ENCODE assay signal across 8 cellular contexts in genomic region chr18:76824136-76824676, GRCh38. TPM values are rescaled to one million over a fixed set of nuclear protein-coding genes. Genes with fewer than 3 reads are reported as not detected.
A peak's percentile ranks its signal among the peaks of the same experiment; 100 is the strongest.
DNase-seq lines count a peak whose midpoint lies in the region; ATAC-seq and TF ChIP-seq lines count a peak whose summit lies in the region.

No MANE protein-coding gene starts in this region.

- no peaks in the 10 kb centered on the region for H3K27me3 Mint-ChIP-seq in CD8-positive, alpha-beta T cell (ENCODE audit: low read depth)

- H3K18ac ChIP-seq in trophoblast cell (ENCODE audit: low read length): no peak overlapping the region

- H3K27me3 ChIP-seq in CD8-positive, alpha-beta T cell (ENCODE audit: insufficient read depth, low read length): no peaks in the 10 kb centered on the region
- H3K27me3 ChIP-seq in Karpas-422 (ENCODE audit: low read length): no peaks in the 10 kb centered on the region
- no peaks in the 10 kb centered on the region for H3K27me3 ChIP-seq in ectodermal cell (ENCODE audit: control insufficient read depth, insufficient read depth, low read length, poor library complexity, severe bottlenecking)
- H3K27me3 ChIP-seq in trophoblast cell (ENCODE audit: insufficient read depth, low read length): no peaks in the 10 kb centered on the region

- no peak overlapping the region for H3K23ac ChIP-seq in trophoblast cell (ENCODE audit: low read length)

- CTCF ChIA-PET in CD8-positive, alpha-beta T cell (lab: Charles Lee): interaction anchor here (0.9 to 1.3 kb wide), 3 partner anchors 21 to 160 kb away, joined by 3 to 4 read pairs (median 3); no protein-coding TSS in a partner anchor

- peaks cover 28% of the 10 kb centered on the region for H3K4me1 ChIP-seq in CD8-positive, alpha-beta T cell (ENCODE audit: insufficient read depth, low read length)
- H3K4me1 ChIP-seq in Karpas-422 (ENCODE audit: low read length) (peaks cover 57% of the 10 kb centered on the region), ectodermal cell (ENCODE audit: control insufficient read depth, insufficient read depth, low read length) (peaks cover 6% of the 10 kb centered on the region), trophoblast cell (ENCODE audit: control insufficient read depth in 1 of 2, insufficient read depth in 2 of 2, low read length in 2 of 2) (peaks cover 6 to 10% of the 10 kb centered on the region in 2 experiments)

- no peak overlapping the region for H2AFZ ChIP-seq in Karpas-422 (ENCODE audit: low read length)
- no peak overlapping the region for H2AFZ ChIP-seq in trophoblast cell (ENCODE audit: insufficient read depth, low read length, poor library complexity)

- no peaks in the 10 kb centered on the region for H3K9me3 Mint-ChIP-seq in CD8-positive, alpha-beta T cell

- no peak overlapping the region for H3K4ac ChIP-seq in trophoblast cell (ENCODE audit: low read depth, low read length)

- no peak for DNase-seq in CD8-positive, alpha-beta T cell
- DNase-seq in Karpas-422 (peak; percentile 60), trophoblast cell (peak; percentile 18 to 32), NCI-H748 treated with DMSO at 0.1 percent for 48 hours (lab: John Stamatoyannopoulos, UW) (no peak), NOMO-1 (lab: John Stamatoyannopoulos, UW; ENCODE audit: unreplicated experiment in 2 of 2) (no peak), SHP77 (lab: John Stamatoyannopoulos, UW) (no peak)

- WGBS in ectodermal cell, 2 experiments: 85 to 89% methylated on average over 12 of the region's 12 CpGs
- WGBS in trophoblast cell (ENCODE audit: extremely low coverage, insufficient coverage, insufficient read length): no CpG with 5 or more reads among the region's 12 CpGs

- no peak for ATAC-seq in CD8-positive, alpha-beta T cell
- ATAC-seq in HG03442 (IDR thresholded peaks at IDR 0.05; ENCODE audit: unreplicated experiment): no peak

- no peak overlapping the region for H2BK5ac ChIP-seq in trophoblast cell (ENCODE audit: low read depth, low read length, poor library complexity)

- TF ChIP-seq CTCF in CD8-positive, alpha-beta T cell (IDR thresholded peaks at IDR 0.05): no peak

- H3K14ac ChIP-seq in trophoblast cell (ENCODE audit: low read length): no peak overlapping the region

- H4K20me1 ChIP-seq in Karpas-422 (ENCODE audit: insufficient read depth, low read depth, low read length): no peaks in the 10 kb centered on the region

- peaks cover 19% of the 10 kb centered on the region for H3K79me1 ChIP-seq in trophoblast cell (ENCODE audit: low read length)

- H3K4me1 Mint-ChIP-seq in CD8-positive, alpha-beta T cell (ENCODE audit: low read depth): peaks cover 52% of the 10 kb centered on the region

- H2BK12ac ChIP-seq in trophoblast cell (ENCODE audit: low read length): no peak overlapping the region

- H3K9me3 ChIP-seq in CD8-positive, alpha-beta T cell (ENCODE audit: low read length): no peaks in the 10 kb centered on the region
- H3K9me3 ChIP-seq in Karpas-422 (ENCODE audit: low read length) (no peaks in the 10 kb centered on the region), ectodermal cell (ENCODE audit: control insufficient read depth, low read length) (no peaks in the 10 kb centered on the region), trophoblast cell (ENCODE audit: insufficient read depth, low read depth, low read length) (peaks cover 2% of the 10 kb centered on the region)

- H3K9me2 ChIP-seq in Karpas-422 (replicated peaks; ENCODE audit: insufficient read depth, low read length): no peaks in the 10 kb centered on the region

- intact Hi-C loops in CD8-positive, alpha-beta T cell (cut with DNase I, micrococcal nuclease): loop anchor here (5.0 to 10.0 kb wide), 4 partner anchors 281 to 1617 kb away; partner anchors contain the start of genes PTGR3 (in 2 of the 2), MBP (in 1 of the 2) and ZNF516 (in 1 of the 2)

- H3K27ac Mint-ChIP-seq in CD8-positive, alpha-beta T cell: peak overlapping the region; percentile 76

- no peak overlapping the region for H3K4me3 ChIP-seq in CD8-positive, alpha-beta T cell (ENCODE audit: low read depth, low read length)
- peak overlapping the region; percentile 96 for H3K4me3 ChIP-seq in Karpas-422 (ENCODE audit: low read length)
- H3K4me3 ChIP-seq in ectodermal cell (ENCODE audit: insufficient read depth, low read depth, low read length): peak overlapping the region; percentile 65
- H3K4me3 ChIP-seq in trophoblast cell (ENCODE audit: low read depth, low read length): no peak overlapping the region

- H3K27ac ChIP-seq in CD8-positive, alpha-beta T cell (ENCODE audit: low read depth, low read length): no peak overlapping the region
- H3K27ac ChIP-seq in Karpas-422 (ENCODE audit: low read length) (peak overlapping the region; percentile 69), ectodermal cell (ENCODE audit: insufficient read depth, low read depth, low read length, poor library complexity, severe bottlenecking) (no peak overlapping the region), trophoblast cell (ENCODE audit: low read depth, low read length) (no peak overlapping the region)

- no peak overlapping the region for H4K12ac ChIP-seq in trophoblast cell (ENCODE audit: low read depth, low read length)

- H2AK5ac ChIP-seq in trophoblast cell (ENCODE audit: low read length): no peak overlapping the region

- H3K36me3 ChIP-seq in CD8-positive, alpha-beta T cell (ENCODE audit: insufficient read depth, low read length): no peaks in the 10 kb centered on the region
- H3K36me3 ChIP-seq in Karpas-422 (ENCODE audit: insufficient read depth, low read length): no peaks in the 10 kb centered on the region
- H3K36me3 ChIP-seq in ectodermal cell (ENCODE audit: control insufficient read depth, insufficient read depth, low read length): no peaks in the 10 kb centered on the region
- H3K36me3 ChIP-seq in trophoblast cell (ENCODE audit: control insufficient read depth in 1 of 2, insufficient read depth in 2 of 2, low read length in 2 of 2): peaks cover 2 to 3% of the 10 kb centered on the region in 2 experiments

- no peak overlapping the region for H4K91ac ChIP-seq in trophoblast cell (ENCODE audit: low read depth, low read length)

- peak overlapping the region; percentile 59 for H3K4me3 Mint-ChIP-seq in CD8-positive, alpha-beta T cell

- H3K79me2 ChIP-seq in Karpas-422 (ENCODE audit: low read length) (peaks cover 91% of the 10 kb centered on the region), trophoblast cell (ENCODE audit: control insufficient read depth, insufficient read depth, low read length, poor library complexity) (peaks cover 19% of the 10 kb centered on the region)

- no peak overlapping the region for H4K8ac ChIP-seq in trophoblast cell (ENCODE audit: low read depth, low read length)

- H3K36me3 Mint-ChIP-seq in CD8-positive, alpha-beta T cell: peaks cover 12% of the 10 kb centered on the region

- peak overlapping the region; percentile 87 for H3K4me2 ChIP-seq in Karpas-422 (ENCODE audit: low read depth, low read length, poor library complexity, severe bottlenecking)
- peak overlapping the region; percentile 69 for H3K4me2 ChIP-seq in trophoblast cell (ENCODE audit: low read length)

- POLR2A ChIA-PET in CD8-positive, alpha-beta T cell (lab: Charles Lee): no interaction called here

- H3K9ac ChIP-seq in Karpas-422 (ENCODE audit: low read length) (peak overlapping the region; percentile 95), trophoblast cell (ENCODE audit: low read length) (no peak overlapping the region)

- no peak overlapping the region for H2BK120ac ChIP-seq in trophoblast cell (ENCODE audit: insufficient read depth, low read length, poor library complexity)

RNA-seq across cellular contexts. Expression of gene ZNF236, which starts 1.8 kb away (rescaled TPM):
- 10 to 100 TPM; 24.9 to 25.4 TPM for total RNA-seq in CD8-positive, alpha-beta T cell
- 27.1 and 28.7 TPM in 2 replicates for total RNA-seq in Karpas-422 (2014; rRNA removed; shearing (Covaris generic); ENCODE audit: low replicate concordance)
- 12.7 TPM for polyA plus RNA-seq in ectodermal cell (2013, experiment 1 of 4)
- polyA plus RNA-seq in ectodermal cell (2013, experiment 2 of 4): 13.2 TPM
- 7.7 TPM for polyA plus RNA-seq in ectodermal cell (2013, experiment 3 of 4)
- 8.1 TPM for polyA plus RNA-seq in ectodermal cell (2013, experiment 4 of 4)
- 6.3 and 7.1 TPM in 2 replicates for polyA plus RNA-seq in trophoblast cell (2013)

Comparison
In these comparisons a context has a peak if more than half of its experiments do, and no peak if none do; other contexts are left out.
1. DNase-seq: peak in Karpas-422 (single experiment) and trophoblast cell (2 of 2); none in CD8-positive, alpha-beta T cell (0 of 7), NCI-H748 treated with DMSO at 0.1 percent for 48 hours (single experiment), NOMO-1 (0 of 2) and SHP77 (0 of 2).
2. H3K4me3 ChIP-seq: peak in Karpas-422 (single experiment) and ectodermal cell (single experiment); none in CD8-positive, alpha-beta T cell (single experiment) and trophoblast cell (single experiment).